ENCODE assay signal across 9 cellular contexts in genomic region chr4:111475001-111475400, GRCh38.
DNase-seq lines count a peak whose midpoint lies in the region; ATAC-seq and TF ChIP-seq lines count a peak whose summit lies in the region.
"Had no signal": no experiment of that assay in that cellular context is flagged by ENCODE, and none has a peak within 500 bp of the region (broad histone marks: within the 10 kb centered on the region; RNA-seq: fewer than 3 reads in every experiment).

No MANE protein-coding gene starts in this region.

- ATAC-seq in heart left ventricle (peak in 1 of 4 donors; percentile 42), Right ventricle myocardium inferior (no peak), RWPE2 (ENCODE audit: low read depth) (0 out of 3 replicates have a peak, but pooled peaks have one; percentile 27), upper lobe of right lung (no peak), HG03095 (IDR thresholded peaks at IDR 0.05; ENCODE audit: unreplicated experiment) (no peak), HG03521 (IDR thresholded peaks at IDR 0.05; ENCODE audit: unreplicated experiment) (no peak)

- H3K4me3 ChIP-seq in heart left ventricle = no peak overlapping the region
- no peak overlapping the region for H3K4me3 ChIP-seq in RWPE2 (ENCODE audit: severe bottlenecking)
- H3K4me3 ChIP-seq in upper lobe of right lung = no peak overlapping the region

- H3K4me1 ChIP-seq in heart left ventricle = no peaks in the 10 kb centered on the region
- no peaks in the 10 kb centered on the region for H3K4me1 ChIP-seq in RWPE2 (ENCODE audit: insufficient read depth, poor library complexity, severe bottlenecking)
- H3K4me1 ChIP-seq in upper lobe of right lung = no peaks in the 10 kb centered on the region

- no peak for TF ChIP-seq POLR2A in heart left ventricle (IDR thresholded peaks at IDR 0.05)

- H3K27ac ChIP-seq in heart left ventricle (no peak overlapping the region), RWPE2 (ENCODE audit: poor library complexity, severe bottlenecking) (no peak overlapping the region), upper lobe of right lung (no peak overlapping the region)

- TF ChIP-seq CTCF in heart left ventricle (IDR thresholded peaks at IDR 0.05) (peak; percentile 22 to 60 (median 46)), RWPE2 (IDR thresholded peaks at IDR 0.05; ENCODE audit: poor library complexity, severe bottlenecking) (peak; percentile 61), upper lobe of right lung (IDR thresholded peaks at IDR 0.05) (peak; percentile 22)

- H3K36me3 ChIP-seq in heart left ventricle (no peaks in the 10 kb centered on the region), RWPE2 (ENCODE audit: low read depth) (no peaks in the 10 kb centered on the region), upper lobe of right lung (no peaks in the 10 kb centered on the region)

- intact Hi-C loops in heart left ventricle (cut with DNase I) (loop anchor here in 8 of 10 donors (2.0 to 10.0 kb wide), 6 partner anchors 190 to 844 kb away; no protein-coding TSS in a partner anchor), Right ventricle myocardium inferior (cut with DNase I) (loop anchor here (5.0 to 10.0 kb wide), 2 partner anchors 190 to 843 kb away; no protein-coding TSS in a partner anchor), upper lobe of right lung (cut with DNase I) (no loop called here)

- H3K9me3 ChIP-seq in heart left ventricle = no peaks in the 10 kb centered on the region
- H3K9me3 ChIP-seq in RWPE2 (ENCODE audit: severe bottlenecking) = no peaks in the 10 kb centered on the region
- H3K9me3 ChIP-seq in upper lobe of right lung = no peaks in the 10 kb centered on the region

- H3K27me3 ChIP-seq in heart left ventricle = no peaks in the 10 kb centered on the region
- H3K27me3 ChIP-seq in RWPE2 (ENCODE audit: insufficient read depth, poor library complexity, severe bottlenecking) = no peaks in the 10 kb centered on the region
- no peaks in the 10 kb centered on the region for H3K27me3 ChIP-seq in upper lobe of right lung

- DNase-seq in heart left ventricle (peak in 3 of 5 donors; percentile 12 to 45 (median 20)), Right ventricle myocardium inferior (ENCODE audit: missing footprints) (no peak), RWPE2 (ENCODE audit: low spot score) (no peak), hippocampal formation (lab: John Stamatoyannopoulos, UW) (peak; percentile 10 to 15), upper lobe of right lung (no peak), ureter (ENCODE audit: low spot score) (no peak)
- DNase-seq: DMS79 treated with DMSO at 0.1 percent for 48 hours had no signal

- WGBS in heart left ventricle, 4 donors = 12 to 17% (median 15%) methylated on average over 5 of the region's 5 CpGs

Comparison
In these comparisons a context has a peak if more than half of its experiments do, and no peak if none do; other contexts are left out.
1. DNase-seq: peak in heart left ventricle (3 of 5) and hippocampal formation (2 of 2); none in Right ventricle myocardium inferior (single experiment), RWPE2 (single experiment), upper lobe of right lung (single experiment) and ureter (single experiment).
2. Peak in every context shown above with its lines, with median percentiles within 50 percentile points of each other: CTCF ChIP-seq.